ENCODE assay signal across 1 cellular context in the genomic region with DNA sequence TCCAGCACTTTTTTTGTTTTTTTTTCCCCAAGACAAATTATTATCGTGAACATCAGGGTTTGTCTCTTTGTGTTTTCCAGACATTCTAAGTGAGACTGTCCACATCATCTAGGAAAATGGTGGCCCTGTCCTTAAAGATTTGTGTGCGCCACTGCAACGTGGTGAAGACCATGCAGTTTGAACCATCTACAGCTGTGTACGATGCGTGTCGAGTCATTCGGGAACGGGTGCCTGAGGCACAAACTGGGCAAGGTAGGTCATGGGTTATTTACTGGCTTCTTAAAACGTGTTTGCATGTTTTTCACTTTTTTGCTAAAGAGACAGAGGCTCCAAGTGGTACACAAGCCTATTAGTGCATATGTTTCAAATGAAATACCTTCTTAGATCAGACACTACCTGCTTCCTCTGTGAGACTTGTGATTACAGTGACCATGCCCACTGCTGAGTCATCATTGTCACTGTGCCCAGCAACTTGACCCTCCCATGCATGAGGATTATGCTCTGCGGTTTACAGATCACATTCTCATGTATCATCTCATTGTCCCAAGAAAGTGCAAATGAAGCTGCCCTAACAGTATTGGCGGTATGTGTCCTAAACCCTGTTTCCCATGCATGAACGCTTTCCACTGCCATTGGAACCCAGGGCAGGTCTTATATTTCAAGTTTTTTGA.
TF ChIP-seq lines count a peak whose summit lies in the region.

No MANE protein-coding gene starts in this region.

TF ChIP-seq in SK-N-SH, 30 proteins besides CTCF, POLR2A, EP300 and RAD21 (continued from another document):
- TF ChIP-seq, protein P1, sequence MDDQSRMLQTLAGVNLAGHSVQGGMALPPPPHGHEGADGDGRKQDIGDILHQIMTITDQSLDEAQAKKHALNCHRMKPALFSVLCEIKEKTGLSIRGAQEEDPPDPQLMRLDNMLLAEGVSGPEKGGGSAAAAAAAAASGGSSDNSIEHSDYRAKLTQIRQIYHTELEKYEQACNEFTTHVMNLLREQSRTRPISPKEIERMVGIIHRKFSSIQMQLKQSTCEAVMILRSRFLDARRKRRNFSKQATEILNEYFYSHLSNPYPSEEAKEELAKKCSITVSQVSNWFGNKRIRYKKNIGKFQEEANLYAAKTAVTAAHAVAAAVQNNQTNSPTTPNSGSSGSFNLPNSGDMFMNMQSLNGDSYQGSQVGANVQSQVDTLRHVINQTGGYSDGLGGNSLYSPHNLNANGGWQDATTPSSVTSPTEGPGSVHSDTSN (IDR thresholded peaks at IDR 0.05): peak; percentile 42; the same call in 1 of the 2 replicates
- TF ChIP-seq NRF1 (IDR thresholded peaks at IDR 0.05; ENCODE audit: low read depth, low read length) (no peak), SIN3A (IDR thresholded peaks at IDR 0.05; ENCODE audit: borderline replicate concordance, low read depth, low read length) (no peak), TCF12 (IDR thresholded peaks at IDR 0.05) (peak; percentile 62), EZH2phosphoT487 (IDR thresholded peaks at IDR 0.05; ENCODE audit: borderline replicate concordance, low read depth) (no peak), RFX5 (IDR thresholded peaks at IDR 0.05; ENCODE audit: low read length) (no peak), FOSL2 (IDR thresholded peaks at IDR 0.05; ENCODE audit: borderline replicate concordance, low read depth) (peak; percentile 71; the same call in 1 of the 2 replicates), TEAD4 (IDR thresholded peaks at IDR 0.05; ENCODE audit: borderline replicate concordance, insufficient read depth) (no peak)
- TF ChIP-seq, protein P2, sequence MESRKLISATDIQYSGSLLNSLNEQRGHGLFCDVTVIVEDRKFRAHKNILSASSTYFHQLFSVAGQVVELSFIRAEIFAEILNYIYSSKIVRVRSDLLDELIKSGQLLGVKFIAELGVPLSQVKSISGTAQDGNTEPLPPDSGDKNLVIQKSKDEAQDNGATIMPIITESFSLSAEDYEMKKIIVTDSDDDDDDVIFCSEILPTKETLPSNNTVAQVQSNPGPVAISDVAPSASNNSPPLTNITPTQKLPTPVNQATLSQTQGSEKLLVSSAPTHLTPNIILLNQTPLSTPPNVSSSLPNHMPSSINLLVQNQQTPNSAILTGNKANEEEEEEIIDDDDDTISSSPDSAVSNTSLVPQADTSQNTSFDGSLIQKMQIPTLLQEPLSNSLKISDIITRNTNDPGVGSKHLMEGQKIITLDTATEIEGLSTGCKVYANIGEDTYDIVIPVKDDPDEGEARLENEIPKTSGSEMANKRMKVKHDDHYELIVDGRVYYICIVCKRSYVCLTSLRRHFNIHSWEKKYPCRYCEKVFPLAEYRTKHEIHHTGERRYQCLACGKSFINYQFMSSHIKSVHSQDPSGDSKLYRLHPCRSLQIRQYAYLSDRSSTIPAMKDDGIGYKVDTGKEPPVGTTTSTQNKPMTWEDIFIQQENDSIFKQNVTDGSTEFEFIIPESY (IDR thresholded peaks at IDR 0.05; ENCODE audit: borderline replicate concordance, low read depth): peak; percentile 73; the same call in 1 of the 2 replicates
TF ChIP-seq in SK-N-SH: peak in this region for 7.
